In the genomic region with DNA sequence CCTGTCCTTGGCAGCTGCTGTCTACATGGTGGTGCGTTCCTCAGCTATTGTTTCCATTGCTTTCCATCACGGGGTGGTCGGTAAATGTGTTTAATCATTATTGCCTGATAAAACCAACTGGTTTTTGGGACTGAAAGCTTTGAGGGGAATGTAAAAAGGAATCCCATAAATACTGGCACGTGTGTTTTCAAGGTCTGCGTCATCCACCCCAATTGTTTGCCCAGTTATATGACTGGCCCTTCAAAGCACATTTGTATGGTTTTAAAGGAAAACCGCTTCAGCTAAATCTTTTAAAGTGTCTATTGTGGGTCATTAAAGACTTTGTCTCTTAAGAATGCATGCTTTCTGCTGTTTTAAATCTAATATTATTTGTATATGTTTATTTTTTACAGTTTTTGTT, we compare ENCODE assay signal across 24 cellular contexts.
"Had no signal": no experiment of that assay in that cellular context is flagged by ENCODE, and none has a peak within 500 bp of the region (broad histone marks: within the 10 kb centered on the region; RNA-seq: fewer than 3 reads in every experiment).

No MANE protein-coding gene starts in this region.

- H3K4me3 ChIP-seq: K562, SJCRH30 had no signal

- H3K4me3 Mint-ChIP-seq: IgD-negative memory B cell had no signal

- H3K4me2 ChIP-seq: KMS-11 had no signal

- H3K9ac ChIP-seq: KMS-11 had no signal

- H3K4me1 ChIP-seq: SJCRH30 had no signal

- H3K27me3 ChIP-seq: SJCRH30 had no signal

- DNase-seq: Kasumi-1, MM.1S, NCI-H1092 treated with DMSO at 0.1 percent for 48 hours, NCI-H1436, NCI-H187, NCI-H2029, NCI-H2081 treated with DMSO at 0.1 percent for 48 hours, NCI-H2171, NCI-H226, NCI-H446, NCI-H510A, NCI-H524 treated with DMSO at 0.1 percent for 48 hours, NCI-H69, NCI-H774, PC-3, SHP77 treated with DMSO at 0.1 percent for 48 hours, SJCRH30 had no signal

- H3K27me3 Mint-ChIP-seq: IgD-negative memory B cell had no signal

- ATAC-seq: K562, Panc1, PC-3, SK-N-SH treated with all-trans-retinoic acid at 6 μM for 48 hours had no signal

- H3K9me3 Mint-ChIP-seq: IgD-negative memory B cell had no signal

- H3K27ac ChIP-seq: HL-60, KMS-11, RWPE1, SJCRH30 had no signal

- H3K9me3 ChIP-seq: SJCRH30 had no signal
